33 cellular contexts compared by ENCODE assay signal in the genomic region with DNA sequence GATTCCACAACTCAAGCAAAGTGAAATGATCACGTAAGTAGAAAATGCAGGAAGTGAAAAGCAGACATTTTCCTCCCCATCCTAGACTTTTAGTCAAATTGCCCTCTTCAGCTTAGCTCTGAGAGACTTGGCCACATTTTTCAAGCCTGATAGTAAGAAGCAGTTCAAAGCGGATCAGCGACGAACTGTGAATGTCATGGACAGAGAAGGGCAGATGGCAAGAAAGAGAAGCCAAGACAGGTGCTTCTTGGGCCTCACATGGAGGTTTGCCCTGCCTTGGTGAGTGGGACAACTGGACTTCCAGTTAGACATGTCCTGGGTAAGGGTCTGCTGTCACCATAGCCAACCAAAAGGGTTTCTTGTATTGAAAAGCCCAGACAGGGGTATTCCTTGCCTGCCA.
"Had no signal": no experiment of that assay in that cellular context is flagged by ENCODE, and none has a peak within 500 bp of the region (broad histone marks: within the 10 kb centered on the region; RNA-seq: fewer than 3 reads in every experiment).

No MANE protein-coding gene starts in this region.

- FAIRE-seq: colon, TTC549 had no signal

- H3K9me3 Mint-ChIP-seq: activated CD4-positive, alpha-beta memory T cell treated with anti-CD3 and anti-CD28 coated beads for 36 hours; activated CD4-positive, alpha-beta T cell treated with anti-CD3 and anti-CD28 coated beads, Interleukin-2, amount 10 ng/mL, durations not matched to agents 24 days and 14 days; activated CD8-positive, alpha-beta T cell treated with anti-CD3 and anti-CD28 coated beads for 36 hours; activated naive CD4-positive, alpha-beta T cell treated with anti-CD3 and anti-CD28 coated beads for 36 hours; activated naive CD8-positive, alpha-beta T cell treated with anti-CD3 and anti-CD28 coated beads for 36 hours; activated T-cell treated with anti-CD3 and anti-CD28 coated beads, Interleukin-2, amount 50 U/mL, for 4 hours; activated T-helper 1 cell treated with anti-CD3 and anti-CD28 coated beads, Interleukin-12 subunit alpha, Interleukin-12 subunit beta, Interleukin-2, Interleukin-4 antibody, amounts not matched to agents 30 ng/mL and 10 ng/mL and 1 ng/mL, durations not matched to agents 14 hours and 24 hours and 36 hours; activated T-helper 17 cell treated with anti-CD3 and anti-CD28 coated beads, Interleukin-2, amount 50 U/mL, for 72 hours; T-helper 1 cell treated with Interleukin-12 subunit alpha and Interleukin-12 subunit beta and Interleukin-4 antibody, amounts not matched to agents 30 μg/mL and 1 μg/mL, for 36 hours; T-helper 2 cell treated with Interferon-gamma antibody and Interleukin-4, amounts not matched to agents 5 μg/mL and 100 μg/mL, for 36 hours had no signal

- H3K4me1 Mint-ChIP-seq: activated CD4-positive, alpha-beta T cell treated with anti-CD3 and anti-CD28 coated beads, Interleukin-2, amount 10 ng/mL, durations not matched to agents 24 days and 14 days; activated naive CD8-positive, alpha-beta T cell treated with anti-CD3 and anti-CD28 coated beads for 36 hours; activated T-helper 17 cell treated with anti-CD3 and anti-CD28 coated beads, Interleukin-2, amount 50 U/mL, for 72 hours had no signal

- H3K36me3 Mint-ChIP-seq: activated CD4-positive, alpha-beta memory T cell treated with anti-CD3 and anti-CD28 coated beads for 36 hours; activated naive CD4-positive, alpha-beta T cell treated with anti-CD3 and anti-CD28 coated beads, Interleukin-2, amount 50 U/mL, for 72 hours; activated naive CD8-positive, alpha-beta T cell treated with anti-CD3 and anti-CD28 coated beads for 36 hours; WTC11 had no signal

- DNase-seq: activated CD4-positive, alpha-beta memory T cell treated with anti-CD3 and anti-CD28 coated beads for 36 hours; activated CD4-positive, alpha-beta T cell treated with anti-CD3 and anti-CD28 coated beads for 4 hours; activated CD4-positive, alpha-beta T cell treated with anti-CD3 and anti-CD28 coated beads, Interleukin-2, amount 10 ng/mL, durations not matched to agents 24 days and 14 days; activated CD4-positive, alpha-beta T cell treated with anti-CD3 and anti-CD28 coated beads, Interleukin-2, amount 50 U/mL, for 1 hour; activated CD4-positive, alpha-beta T cell treated with anti-CD3 and anti-CD28 coated beads, Interleukin-2, amount 50 U/mL, for 4 hours; activated CD4-positive, CD25-positive, alpha-beta regulatory T cell treated with anti-CD3 and anti-CD28 coated beads, Interleukin-2, amount 50 U/mL, for 72 hours; activated CD8-positive, alpha-beta memory T cell treated with anti-CD3 and anti-CD28 coated beads, Interleukin-2, amount 50 U/mL, for 4 hours; activated CD8-positive, alpha-beta T cell treated with anti-CD3 and anti-CD28 coated beads for 36 hours; activated effector memory CD4-positive, alpha-beta T cell treated with anti-CD3 and anti-CD28 coated beads, Interleukin-2, amount 50 U/mL, for 16 hours; activated gamma-delta T cell treated with Interleukin-2 at 50 U/mL for 16 hours; activated naive CD4-positive, alpha-beta T cell; activated naive CD4-positive, alpha-beta T cell treated with anti-CD3 and anti-CD28 coated beads for 36 hours; activated naive CD4-positive, alpha-beta T cell treated with anti-CD3 and anti-CD28 coated beads, Interleukin-2, amount 50 U/mL, for 16 hours; activated naive CD8-positive, alpha-beta T cell treated with anti-CD3 and anti-CD28 coated beads for 36 hours; activated T-cell treated with anti-CD3 and anti-CD28 coated beads for 4 hours; activated T-cell treated with anti-CD3 and anti-CD28 coated beads, Interleukin-2, amount 50 U/mL, for 1 hour; activated T-cell treated with anti-CD3 and anti-CD28 coated beads, Interleukin-2, amount 50 U/mL, for 4 hours; activated T-cell treated with anti-CD3 and anti-CD28 coated beads, Interleukin-2, amount 50 U/mL, for 72 hours; adrenal gland; brain microvascular endothelial cell; central memory CD4-positive, alpha-beta T cell; T-helper 1 cell; T-helper 2 cell; T-helper 9 cell; WERI-Rb-1 had no signal

- H3K27me3 Mint-ChIP-seq: activated CD4-positive, alpha-beta memory T cell treated with anti-CD3 and anti-CD28 coated beads for 36 hours; activated CD4-positive, alpha-beta T cell treated with anti-CD3 and anti-CD28 coated beads, Interleukin-2, amount 10 ng/mL, durations not matched to agents 24 days and 14 days; activated CD8-positive, alpha-beta T cell treated with anti-CD3 and anti-CD28 coated beads for 36 hours; activated T-helper 17 cell treated with anti-CD3 and anti-CD28 coated beads, Interleukin-2, amount 50 U/mL, for 72 hours had no signal

- H3K4me3 Mint-ChIP-seq: activated CD4-positive, alpha-beta memory T cell treated with anti-CD3 and anti-CD28 coated beads for 36 hours; activated CD4-positive, alpha-beta T cell treated with anti-CD3 and anti-CD28 coated beads, Interleukin-2, amount 10 ng/mL, durations not matched to agents 24 days and 14 days; activated CD8-positive, alpha-beta T cell treated with anti-CD3 and anti-CD28 coated beads for 36 hours; activated naive CD4-positive, alpha-beta T cell treated with anti-CD3 and anti-CD28 coated beads for 36 hours; activated naive CD8-positive, alpha-beta T cell treated with anti-CD3 and anti-CD28 coated beads for 36 hours; activated T-cell treated with anti-CD3 and anti-CD28 coated beads, Interleukin-2, amount 50 U/mL, for 4 hours; activated T-cell treated with anti-CD3 and anti-CD28 coated beads, Interleukin-2, amount 50 U/mL, for 72 hours; activated T-helper 1 cell treated with anti-CD3 and anti-CD28 coated beads, Interleukin-12 subunit alpha, Interleukin-12 subunit beta, Interleukin-2, Interleukin-4 antibody, amounts not matched to agents 30 ng/mL and 10 ng/mL and 1 ng/mL, durations not matched to agents 14 hours and 24 hours and 36 hours; activated T-helper 17 cell treated with anti-CD3 and anti-CD28 coated beads, Interleukin-2, amount 50 U/mL, for 72 hours; T-helper 1 cell treated with Interleukin-12 subunit alpha and Interleukin-12 subunit beta and Interleukin-4 antibody, amounts not matched to agents 30 μg/mL and 1 μg/mL, for 36 hours; T-helper 2 cell treated with Interferon-gamma antibody and Interleukin-4, amounts not matched to agents 5 μg/mL and 100 μg/mL, for 36 hours; WTC11 had no signal

- H3K27ac Mint-ChIP-seq: activated CD4-positive, alpha-beta memory T cell treated with anti-CD3 and anti-CD28 coated beads for 36 hours; activated CD4-positive, alpha-beta T cell treated with anti-CD3 and anti-CD28 coated beads, Interleukin-2, amount 10 ng/mL, durations not matched to agents 24 days and 14 days; activated CD8-positive, alpha-beta T cell treated with anti-CD3 and anti-CD28 coated beads for 36 hours; activated naive CD4-positive, alpha-beta T cell treated with anti-CD3 and anti-CD28 coated beads for 36 hours; activated naive CD4-positive, alpha-beta T cell treated with anti-CD3 and anti-CD28 coated beads, Interleukin-2, amount 50 U/mL, for 72 hours; activated naive CD8-positive, alpha-beta T cell treated with anti-CD3 and anti-CD28 coated beads for 36 hours; activated T-cell treated with anti-CD3 and anti-CD28 coated beads, Interleukin-2, amount 50 U/mL, for 72 hours; activated T-helper 1 cell treated with anti-CD3 and anti-CD28 coated beads, Interleukin-12 subunit alpha, Interleukin-12 subunit beta, Interleukin-2, Interleukin-4 antibody, amounts not matched to agents 30 ng/mL and 10 ng/mL and 1 ng/mL, durations not matched to agents 14 hours and 24 hours and 36 hours; activated T-helper 17 cell treated with anti-CD3 and anti-CD28 coated beads, Interleukin-2, amount 50 U/mL, for 72 hours; T-helper 1 cell treated with Interleukin-12 subunit alpha and Interleukin-12 subunit beta and Interleukin-4 antibody, amounts not matched to agents 30 μg/mL and 1 μg/mL, for 36 hours; T-helper 2 cell treated with Interferon-gamma antibody and Interleukin-4, amounts not matched to agents 5 μg/mL and 100 μg/mL, for 36 hours; WTC11 had no signal
